ENCODE assay signal across 22 cellular contexts in the genomic region with DNA sequence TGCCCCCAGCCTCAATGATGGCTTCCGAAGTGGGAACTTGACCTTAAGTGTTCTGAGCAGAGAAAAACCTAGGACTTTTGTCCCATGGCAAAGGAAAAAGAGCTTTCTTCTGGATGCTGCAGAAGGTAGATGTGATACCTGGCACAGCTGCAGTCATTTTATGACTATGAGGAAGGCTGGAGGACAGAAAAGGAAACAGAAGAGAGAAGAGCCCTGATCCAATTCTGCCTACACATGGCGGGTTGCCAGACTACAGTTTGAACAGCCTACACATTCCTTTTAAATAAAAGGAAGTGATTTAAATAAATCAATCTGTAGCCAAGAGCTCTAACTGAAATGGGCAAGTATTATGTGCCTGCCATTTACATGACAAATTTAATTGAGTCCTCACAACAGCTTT. TPM values are rescaled to one million over a fixed set of nuclear protein-coding genes. Genes with fewer than 3 reads are reported as not detected.
DNase-seq lines count a peak whose midpoint lies in the region; ATAC-seq and TF ChIP-seq lines count a peak whose summit lies in the region.
"Had no signal": no experiment of that assay in that cellular context is flagged by ENCODE, and none has a peak within 500 bp of the region (broad histone marks: within the 10 kb centered on the region; RNA-seq: fewer than 3 reads in every experiment).

No MANE protein-coding gene starts in this region.

- ATAC-seq in gastroesophageal sphincter = no peak
- ATAC-seq in GM21717 (IDR thresholded peaks at IDR 0.05; ENCODE audit: unreplicated experiment) = no peak

- H3K4me1 ChIP-seq in HEK293 (ENCODE audit: control insufficient read depth, insufficient read depth, low read length) = 0 out of 2 replicates have a peak, but pooled peaks cover 5% of the 10 kb centered on the region
- H3K4me1 ChIP-seq in gastroesophageal sphincter = peaks cover 0 to 10% (median 0%) of the 10 kb centered on the region in 3 donors
- H3K4me1 ChIP-seq: prostate gland had no signal

- no peak for TF ChIP-seq EP300 in gastroesophageal sphincter (IDR thresholded peaks at IDR 0.05)

- H3K4me3 ChIP-seq in HEK293 (ENCODE audit: low read depth, low read length) (no peak overlapping the region), gastroesophageal sphincter (no peak overlapping the region)
- H3K4me3 ChIP-seq: GM23248, hepatocyte, prostate gland, smooth muscle cell had no signal

- POLR2A ChIA-PET in HEK293 (lab: Yijun Ruan, JAX) = no interaction called here

- no peaks in the 10 kb centered on the region for H3K36me3 ChIP-seq in HEK293 (ENCODE audit: control insufficient read depth in 2 of 2, insufficient read depth in 1 of 2, low read length in 2 of 2)
- H3K36me3 ChIP-seq in gastroesophageal sphincter = no peaks in the 10 kb centered on the region
- H3K36me3 ChIP-seq: prostate gland had no signal

- no peak for TF ChIP-seq POLR2A in gastroesophageal sphincter (IDR thresholded peaks at IDR 0.05)

- CTCF ChIA-PET in HEK293 (lab: Yijun Ruan, JAX) = interaction anchor here (2.2 to 4.7 kb wide), 2 partner anchors 25 to 46 kb away, joined by 9 to 21 read pairs; no protein-coding TSS in a partner anchor

- H3K9me3 ChIP-seq in HEK293 (ENCODE audit: control insufficient read depth, insufficient read depth, low read depth, low read length) (no peaks in the 10 kb centered on the region), gastroesophageal sphincter (no peaks in the 10 kb centered on the region)
- H3K9me3 ChIP-seq: prostate gland had no signal

- no peak overlapping the region for H3K27ac ChIP-seq in HEK293 (ENCODE audit: extremely low read depth, low read depth, low read length)
- no peak overlapping the region for H3K27ac ChIP-seq in gastroesophageal sphincter
- H3K27ac ChIP-seq: GM23248, hepatocyte, prostate gland, VCaP had no signal

- WGBS in gastroesophageal sphincter (ENCODE audit: low coverage in 1 of 2), 2 donors = 67 to 90% methylated on average over 1 to 2 of the region's 2 CpGs

- H3K27me3 ChIP-seq in gastroesophageal sphincter = no peaks in the 10 kb centered on the region
- H3K27me3 ChIP-seq: hepatocyte had no signal

- TF ChIP-seq CTCF in HEK293 (tag by site-specific recombination; IDR thresholded peaks at IDR 0.05) (no peak), gastroesophageal sphincter (IDR thresholded peaks at IDR 0.05) (no peak)

- DNase-seq in CD1c-positive myeloid dendritic cell (ENCODE audit: extremely low spot score) (peak; percentile 55), NCI-H2171 treated with DMSO at 0.1 percent for 48 hours (lab: John Stamatoyannopoulos, UW) (peak; percentile 77), left kidney (ENCODE audit: low read depth, low spot score) (peak; percentile 48), SW480 (ENCODE audit: low spot score) (no peak)
- DNase-seq: activated CD4-positive, alpha-beta memory T cell treated with anti-CD3 and anti-CD28 coated beads for 36 hours; activated naive CD4-positive, alpha-beta T cell treated with anti-CD3 and anti-CD28 coated beads, Interleukin-2, amount 50 U/mL, for 16 hours; activated T-cell treated with anti-CD3 and anti-CD28 coated beads, Interleukin-2, amount 50 U/mL, for 48 hours; endodermal cell; GM23248; islet precursor cell; mesenchymal stem cell; NCI-H345; stimulated activated CD4-positive, alpha-beta T cell treated with anti-CD3 and anti-CD28 coated beads, Interleukin-4, amount 100 ng/mL, for 24 hours; T-helper 1 cell had no signal

TF ChIP-seq in HEK293, 187 proteins besides CTCF, POLR2A, EP300 and RAD21:
- peak; percentile 54 for TF ChIP-seq SETDB1 (IDR thresholded peaks at IDR 0.05; ENCODE audit: insufficient read length, low read length)
- TF ChIP-seq TRIM28 (IDR thresholded peaks at IDR 0.05; ENCODE audit: borderline replicate concordance, low read length) = peak; percentile 62; the same call in 1 of the 2 replicates
- no peak for TF ChIP-seq ZBTB8A (tag by site-specific recombination; IDR thresholded peaks at IDR 0.05)

RNA-seq across cellular contexts. Expression of gene CHRNB4, which starts 43.6 kb away (rescaled TPM):
- 1 to 10 TPM in 1 of 4 donors, under 1 TPM in 1, not detected in 2; 0.10 to 1.1 TPM for total RNA-seq in gastroesophageal sphincter
- total RNA-seq: activated CD4-positive, alpha-beta memory T cell treated with anti-CD3 and anti-CD28 coated beads for 36 hours; GM23248; hepatocyte; smooth muscle cell; subcutaneous adipose tissue had no signal
